Comparison of ENCODE assay signal across 8 cellular contexts in the genomic region with DNA sequence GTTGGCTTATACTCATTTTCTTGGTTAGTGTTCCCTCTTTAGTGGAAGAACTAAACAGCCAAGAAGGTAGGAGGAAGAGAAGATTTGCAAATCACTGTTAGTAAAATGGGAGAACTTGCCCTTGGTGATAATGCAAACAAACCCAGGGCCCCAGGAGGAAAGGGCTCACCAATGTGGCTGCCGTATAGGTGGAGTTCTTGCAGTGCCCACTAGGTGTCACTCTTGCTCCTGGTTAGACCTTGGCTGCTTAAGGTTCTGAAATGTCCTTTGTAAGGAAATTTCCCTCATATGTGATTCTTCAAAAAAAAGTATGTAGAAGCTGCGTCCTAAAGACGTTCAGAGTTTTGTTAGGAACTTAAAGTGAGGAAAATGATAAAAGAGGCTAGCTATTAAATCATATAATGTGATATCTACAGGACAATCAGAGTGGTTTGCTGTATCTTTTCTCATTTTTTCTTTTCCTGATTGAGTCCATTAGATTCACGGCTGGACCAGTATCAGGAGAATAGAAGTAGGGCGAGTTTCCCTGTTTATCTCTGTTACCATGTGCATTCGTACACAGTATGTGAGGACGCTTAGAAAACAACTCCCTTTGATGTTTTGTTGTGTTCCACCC. TPM values are rescaled to one million over a fixed set of nuclear protein-coding genes. Genes with fewer than 3 reads are reported as not detected.
A peak's percentile ranks its signal among the peaks of the same experiment; 100 is the strongest.
DNase-seq lines count a peak whose midpoint lies in the region; ATAC-seq, FAIRE-seq and TF ChIP-seq lines count a peak whose summit lies in the region.

No MANE protein-coding gene starts in this region.

- H3K36me3 ChIP-seq in bronchial epithelial cell (ENCODE audit: control insufficient read depth, insufficient read depth, low read length): peaks cover 3% of the 10 kb centered on the region

- H3K27me3 Mint-ChIP-seq in WTC11 (ENCODE audit: low read depth): no peaks in the 10 kb centered on the region

- no peaks in the 10 kb centered on the region for H3K27me3 ChIP-seq in bronchial epithelial cell (ENCODE audit: control insufficient read depth, insufficient read depth, low read length)

- POLR2A ChIA-PET in WTC11 (lab: Charles Lee): no interaction called here

- CTCF ChIA-PET in WTC11 (lab: Charles Lee): interaction anchor here (0.6 to 2.7 kb wide), 3 partner anchors 8 to 91 kb away, joined by 3 to 10 read pairs (median 5); no protein-coding TSS in a partner anchor

- no peak overlapping the region for H3K4me3 Mint-ChIP-seq in WTC11

- H3K4me3 ChIP-seq in bronchial epithelial cell (ENCODE audit: low read depth, low read length): no peak overlapping the region

- peak; percentile 88 for FAIRE-seq in A204.1 (lab: Jason Lieb, UNC)
- no peak for FAIRE-seq in bronchial epithelial cell (lab: Jason Lieb, UNC)

- peak; percentile 89 for ATAC-seq in HG02885 (IDR thresholded peaks at IDR 0.05; ENCODE audit: poor library complexity, unreplicated experiment)
- peak; percentile 93 for ATAC-seq in WTC11

- in situ Hi-C loops in GM13976 (cut with MboI; ENCODE audit: low sequenced_read_pairs, unreplicated experiment): no loop called here

- H3K27ac Mint-ChIP-seq in WTC11: no peak overlapping the region

- peaks cover 15% of the 10 kb centered on the region for H3K4me1 Mint-ChIP-seq in WTC11

- TF ChIP-seq CTCF in GM13976 (IDR thresholded peaks at IDR 0.05; ENCODE audit: borderline replicate concordance, control extremely low read depth, extremely low read depth, insufficient read depth, missing control alignments): peak; percentile 89
- peak; percentile 89 for TF ChIP-seq CTCF in WTC11 (IDR thresholded peaks at IDR 0.05)
- TF ChIP-seq CTCF in bronchial epithelial cell (IDR thresholded peaks at IDR 0.05; ENCODE audit: insufficient read depth, low read length, severe bottlenecking): peak; percentile 84

- H3K36me3 Mint-ChIP-seq in WTC11: peaks cover 67% of the 10 kb centered on the region

- DNase-seq in GM13976 (ENCODE audit: low spot score): peak; percentile 69
- peak; percentile 2 for DNase-seq in NCI-H2081 treated with DMSO at 0.1 percent for 48 hours (lab: John Stamatoyannopoulos, UW)
- peak; percentile 81 for DNase-seq in WTC11 (ENCODE audit: low spot score)
- DNase-seq in bronchial epithelial cell (ENCODE audit: low read depth): peak; percentile 59
- DNase-seq in kidney tubule cell (ENCODE audit: low spot score): peak; percentile 70
- peak; percentile 77 for DNase-seq in stimulated activated CD4-positive, alpha-beta T cell treated with anti-CD3 and anti-CD28 coated beads, Interleukin-4, amount 100 ng/mL, for 24 hours

- H3K9me3 Mint-ChIP-seq in WTC11: peaks cover 28% of the 10 kb centered on the region

TF ChIP-seq in WTC11, 78 proteins besides CTCF, POLR2A, EP300 and RAD21:
- TF ChIP-seq ZNF263 (CRISPR knock-in tag; IDR thresholded peaks at IDR 0.05; ENCODE audit: low read depth) (no peak), NFYB (CRISPR knock-in tag; conservative IDR thresholded peaks at IDR 0.05; ENCODE audit: low read depth) (no peak), FOXK1 (CRISPR knock-in tag; IDR thresholded peaks at IDR 0.05) (no peak), NFATC4 (CRISPR knock-in tag; IDR thresholded peaks at IDR 0.05) (no peak), CREM (CRISPR knock-in tag; IDR thresholded peaks at IDR 0.05) (no peak), HMGA2 (CRISPR knock-in tag; IDR thresholded peaks at IDR 0.05) (no peak), ZBTB21 (CRISPR knock-in tag; IDR thresholded peaks at IDR 0.05; ENCODE audit: borderline replicate concordance) (no peak), NR3C1 (CRISPR knock-in tag; conservative IDR thresholded peaks at IDR 0.05; ENCODE audit: low read depth) (no peak), PRRX2 (CRISPR knock-in tag; IDR thresholded peaks at IDR 0.05) (no peak), ZNF121 (CRISPR knock-in tag; IDR thresholded peaks at IDR 0.05) (no peak)
- TF ChIP-seq, protein P1, sequence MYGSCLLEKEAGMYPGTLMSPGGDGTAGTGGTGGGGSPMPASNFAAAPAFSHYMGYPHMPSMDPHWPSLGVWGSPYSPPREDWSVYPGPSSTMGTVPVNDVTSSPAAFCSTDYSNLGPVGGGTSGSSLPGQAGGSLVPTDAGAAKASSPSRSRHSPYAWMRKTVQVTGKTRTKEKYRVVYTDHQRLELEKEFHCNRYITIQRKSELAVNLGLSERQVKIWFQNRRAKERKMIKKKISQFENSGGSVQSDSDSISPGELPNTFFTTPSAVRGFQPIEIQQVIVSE (CRISPR knock-in tag; IDR thresholded peaks at IDR 0.05; ENCODE audit: borderline replicate concordance): no peak
- TF ChIP-seq, protein P2, sequence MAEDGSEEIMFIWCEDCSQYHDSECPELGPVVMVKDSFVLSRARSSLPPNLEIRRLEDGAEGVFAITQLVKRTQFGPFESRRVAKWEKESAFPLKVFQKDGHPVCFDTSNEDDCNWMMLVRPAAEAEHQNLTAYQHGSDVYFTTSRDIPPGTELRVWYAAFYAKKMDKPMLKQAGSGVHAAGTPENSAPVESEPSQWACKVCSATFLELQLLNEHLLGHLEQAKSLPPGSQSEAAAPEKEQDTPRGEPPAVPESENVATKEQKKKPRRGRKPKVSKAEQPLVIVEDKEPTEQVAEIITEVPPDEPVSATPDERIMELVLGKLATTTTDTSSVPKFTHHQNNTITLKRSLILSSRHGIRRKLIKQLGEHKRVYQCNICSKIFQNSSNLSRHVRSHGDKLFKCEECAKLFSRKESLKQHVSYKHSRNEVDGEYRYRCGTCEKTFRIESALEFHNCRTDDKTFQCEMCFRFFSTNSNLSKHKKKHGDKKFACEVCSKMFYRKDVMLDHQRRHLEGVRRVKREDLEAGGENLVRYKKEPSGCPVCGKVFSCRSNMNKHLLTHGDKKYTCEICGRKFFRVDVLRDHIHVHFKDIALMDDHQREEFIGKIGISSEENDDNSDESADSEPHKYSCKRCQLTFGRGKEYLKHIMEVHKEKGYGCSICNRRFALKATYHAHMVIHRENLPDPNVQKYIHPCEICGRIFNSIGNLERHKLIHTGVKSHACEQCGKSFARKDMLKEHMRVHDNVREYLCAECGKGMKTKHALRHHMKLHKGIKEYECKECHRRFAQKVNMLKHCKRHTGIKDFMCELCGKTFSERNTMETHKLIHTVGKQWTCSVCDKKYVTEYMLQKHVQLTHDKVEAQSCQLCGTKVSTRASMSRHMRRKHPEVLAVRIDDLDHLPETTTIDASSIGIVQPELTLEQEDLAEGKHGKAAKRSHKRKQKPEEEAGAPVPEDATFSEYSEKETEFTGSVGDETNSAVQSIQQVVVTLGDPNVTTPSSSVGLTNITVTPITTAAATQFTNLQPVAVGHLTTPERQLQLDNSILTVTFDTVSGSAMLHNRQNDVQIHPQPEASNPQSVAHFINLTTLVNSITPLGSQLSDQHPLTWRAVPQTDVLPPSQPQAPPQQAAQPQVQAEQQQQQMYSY (CRISPR knock-in tag; IDR thresholded peaks at IDR 0.05): no peak
- TF ChIP-seq, protein P3, sequence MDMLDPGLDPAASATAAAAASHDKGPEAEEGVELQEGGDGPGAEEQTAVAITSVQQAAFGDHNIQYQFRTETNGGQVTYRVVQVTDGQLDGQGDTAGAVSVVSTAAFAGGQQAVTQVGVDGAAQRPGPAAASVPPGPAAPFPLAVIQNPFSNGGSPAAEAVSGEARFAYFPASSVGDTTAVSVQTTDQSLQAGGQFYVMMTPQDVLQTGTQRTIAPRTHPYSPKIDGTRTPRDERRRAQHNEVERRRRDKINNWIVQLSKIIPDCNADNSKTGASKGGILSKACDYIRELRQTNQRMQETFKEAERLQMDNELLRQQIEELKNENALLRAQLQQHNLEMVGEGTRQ (CRISPR knock-in tag; IDR thresholded peaks at IDR 0.05): no peak
- TF ChIP-seq, protein P4, sequence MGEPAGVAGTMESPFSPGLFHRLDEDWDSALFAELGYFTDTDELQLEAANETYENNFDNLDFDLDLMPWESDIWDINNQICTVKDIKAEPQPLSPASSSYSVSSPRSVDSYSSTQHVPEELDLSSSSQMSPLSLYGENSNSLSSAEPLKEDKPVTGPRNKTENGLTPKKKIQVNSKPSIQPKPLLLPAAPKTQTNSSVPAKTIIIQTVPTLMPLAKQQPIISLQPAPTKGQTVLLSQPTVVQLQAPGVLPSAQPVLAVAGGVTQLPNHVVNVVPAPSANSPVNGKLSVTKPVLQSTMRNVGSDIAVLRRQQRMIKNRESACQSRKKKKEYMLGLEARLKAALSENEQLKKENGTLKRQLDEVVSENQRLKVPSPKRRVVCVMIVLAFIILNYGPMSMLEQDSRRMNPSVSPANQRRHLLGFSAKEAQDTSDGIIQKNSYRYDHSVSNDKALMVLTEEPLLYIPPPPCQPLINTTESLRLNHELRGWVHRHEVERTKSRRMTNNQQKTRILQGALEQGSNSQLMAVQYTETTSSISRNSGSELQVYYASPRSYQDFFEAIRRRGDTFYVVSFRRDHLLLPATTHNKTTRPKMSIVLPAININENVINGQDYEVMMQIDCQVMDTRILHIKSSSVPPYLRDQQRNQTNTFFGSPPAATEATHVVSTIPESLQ (CRISPR knock-in tag; IDR thresholded peaks at IDR 0.05): no peak
- TF ChIP-seq, protein P5, sequence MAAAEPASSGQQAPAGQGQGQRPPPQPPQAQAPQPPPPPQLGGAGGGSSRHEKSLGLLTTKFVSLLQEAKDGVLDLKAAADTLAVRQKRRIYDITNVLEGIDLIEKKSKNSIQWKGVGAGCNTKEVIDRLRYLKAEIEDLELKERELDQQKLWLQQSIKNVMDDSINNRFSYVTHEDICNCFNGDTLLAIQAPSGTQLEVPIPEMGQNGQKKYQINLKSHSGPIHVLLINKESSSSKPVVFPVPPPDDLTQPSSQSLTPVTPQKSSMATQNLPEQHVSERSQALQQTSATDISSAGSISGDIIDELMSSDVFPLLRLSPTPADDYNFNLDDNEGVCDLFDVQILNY (CRISPR knock-in tag; IDR thresholded peaks at IDR 0.05): no peak

RNA-seq across cellular contexts. Expression of a gene that starts 48.6 kb away (rescaled TPM):
- 21.8 to 23.4 TPM (median 23.4 TPM) in 3 replicates for total RNA-seq in WTC11 (2021)
- 6.3 and 6.4 TPM in 2 replicates for total RNA-seq in bronchial epithelial cell

Comparison
In these comparisons a context has a peak if more than half of its experiments do, and no peak if none do; other contexts are left out.
1. DNase-seq: peak in every context shown above with its lines; median percentile 81 in WTC11; 77 in stimulated activated CD4-positive, alpha-beta T cell treated with anti-CD3 and anti-CD28 coated beads, Interleukin-4, amount 100 ng/mL, for 24 hours; 70 in kidney tubule cell; 69 in GM13976; 59 in bronchial epithelial cell; 2 in NCI-H2081 treated with DMSO at 0.1 percent for 48 hours.